20 cellular contexts compared by ENCODE assay signal in the genomic region with DNA sequence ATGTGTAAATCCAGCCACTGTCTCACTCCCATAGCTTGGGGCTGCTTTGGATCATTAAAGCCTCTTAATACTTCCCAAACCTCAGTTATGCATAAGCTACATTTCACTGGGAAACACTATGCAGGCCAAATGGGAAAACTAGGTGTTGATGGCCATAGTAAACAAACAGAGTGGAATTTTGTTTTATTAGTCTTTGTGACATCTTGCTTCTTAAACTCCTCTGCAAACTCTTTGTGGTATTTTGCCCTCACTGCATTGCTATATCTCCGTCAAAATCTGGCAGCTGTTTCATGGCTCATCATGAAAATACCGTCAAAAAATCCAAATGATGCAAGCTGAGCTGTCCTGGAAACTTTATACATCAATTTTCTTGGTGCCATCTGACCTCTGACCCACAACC.
"Had no signal": no experiment of that assay in that cellular context is flagged by ENCODE, and none has a peak within 500 bp of the region (broad histone marks: within the 10 kb centered on the region; RNA-seq: fewer than 3 reads in every experiment).

No MANE protein-coding gene starts in this region.

- ATAC-seq: gastroesophageal sphincter; lower lobe of right lung; natural killer cell treated with Interleukin-12 subunit alpha and Interleukin-12 subunit beta and Interleukin-15 and Interleukin-18, amount 100 ng/mL, for 72 hours; psoas muscle; sciatic nerve had no signal

- H2AFZ ChIP-seq: neural progenitor cell had no signal

- H3K4me1 ChIP-seq: gastroesophageal sphincter, neural progenitor cell, stomach had no signal

- H3K4me2 ChIP-seq: neural progenitor cell had no signal

- H3K27me3 ChIP-seq: dorsolateral prefrontal cortex, gastroesophageal sphincter, neural progenitor cell, ovary, stomach had no signal

- H3K9ac ChIP-seq: neural progenitor cell had no signal

- H3K4me3 ChIP-seq: dorsolateral prefrontal cortex, gastroesophageal sphincter, left ventricle myocardium inferior, lower lobe of right lung, neural progenitor cell, ovary, psoas muscle, skin epidermis, stomach, thoracic aorta had no signal

- H3K36me3 ChIP-seq: gastroesophageal sphincter, left ventricle myocardium inferior, lower lobe of right lung, neural progenitor cell, ovary, stomach, thoracic aorta had no signal

- H3K9me3 ChIP-seq: gastroesophageal sphincter, left ventricle myocardium inferior, lower lobe of right lung, ovary, psoas muscle, stomach, thoracic aorta had no signal

- H3K27ac ChIP-seq: dorsolateral prefrontal cortex, gastroesophageal sphincter, left ventricle myocardium inferior, lower lobe of right lung, neural progenitor cell, ovary, psoas muscle, skin epidermis, stomach, thoracic aorta had no signal

- DNase-seq: cortex of kidney; dorsolateral prefrontal cortex; effector CD8-positive, alpha-beta T cell; foreskin fibroblast; immature natural killer cell; left ventricle myocardium inferior; lower lobe of right lung; nucleus accumbens; ovary; psoas muscle; stimulated activated CD4-positive, alpha-beta T cell treated with anti-CD3 and anti-CD28 coated beads, Interleukin-12 subunit alpha, Interleukin-12 subunit beta, amount 100 ng/mL, for 4 hours; stimulated activated naive CD4-positive, alpha-beta T cell; stomach; substantia nigra had no signal
